In the genomic region with DNA sequence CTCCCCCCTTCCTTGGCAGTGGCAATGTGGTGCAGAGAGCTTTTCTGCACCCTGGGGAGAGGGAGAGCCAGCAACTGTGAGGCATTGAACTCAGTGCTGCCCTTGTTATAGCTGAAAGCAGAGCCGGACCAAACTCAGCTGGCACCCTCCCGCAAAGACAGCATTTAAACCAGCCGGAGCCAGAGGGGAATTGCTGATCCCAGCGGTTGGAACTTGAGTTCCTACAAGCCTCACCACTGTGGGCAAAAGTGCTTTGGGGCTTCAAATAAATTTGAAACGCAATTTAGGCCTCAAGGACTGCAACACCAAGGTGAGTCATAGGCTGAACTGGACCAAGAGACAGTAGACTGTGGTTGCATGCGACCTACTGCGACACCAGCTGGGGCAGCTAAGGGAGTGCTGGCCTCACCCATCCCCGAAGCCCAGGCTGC, we compare ENCODE assay signal across 15 cellular contexts.
A peak's percentile ranks its signal among the peaks of the same experiment; 100 is the strongest.
DNase-seq lines count a peak whose midpoint lies in the region; ATAC-seq and TF ChIP-seq lines count a peak whose summit lies in the region.
"Had no signal": no experiment of that assay in that cellular context is flagged by ENCODE, and none has a peak within 500 bp of the region (broad histone marks: within the 10 kb centered on the region; RNA-seq: fewer than 3 reads in every experiment).

No MANE protein-coding gene starts in this region.

- DNase-seq in AG08395 (ENCODE audit: low spot score) (peak; percentile 75), HK-2 (ENCODE audit: unreplicated experiment) (peak; percentile 6), SJCRH30 (peak; percentile 55 to 65), foreskin fibroblast (peak; percentile 81 to 92)
- no peak for DNase-seq in activated effector memory CD4-positive, alpha-beta T cell treated with Interleukin-2 at 50 U/mL for 16 hours
- DNase-seq: activated CD4-positive, alpha-beta T cell treated with anti-CD3 and anti-CD28 coated beads for 48 hours; AML-193; DMS79 treated with DMSO at 0.1 percent for 48 hours; mammary epithelial cell; NCI-H1417 treated with DMSO at 0.1 percent for 48 hours; T-cell had no signal

- no peak for ATAC-seq in HG03025 (IDR thresholded peaks at IDR 0.05; ENCODE audit: low FRiP score, unreplicated experiment)
- no peak for ATAC-seq in GM18502 (IDR thresholded peaks at IDR 0.05; ENCODE audit: poor library complexity, unreplicated experiment)
- ATAC-seq in HG03135 (IDR thresholded peaks at IDR 0.05; ENCODE audit: unreplicated experiment): no peak
- ATAC-seq: T-cell had no signal

- 0 out of 2 replicates have a peak overlapping the region, but pooled peaks have one; percentile 3 for H3K27ac ChIP-seq in SJCRH30
- H3K27ac ChIP-seq: vagina had no signal

- H3K36me3 ChIP-seq in SJCRH30: no peaks in the 10 kb centered on the region
- H3K36me3 ChIP-seq: vagina had no signal

- peaks cover 27% of the 10 kb centered on the region for H3K4me1 ChIP-seq in SJCRH30
- H3K4me1 ChIP-seq: vagina had no signal

- 0 out of 2 replicates have a peak, but pooled peaks cover 3% of the 10 kb centered on the region for H3K9me3 ChIP-seq in SJCRH30 (replicated peaks)
- H3K9me3 ChIP-seq: vagina had no signal

- no peaks in the 10 kb centered on the region for H3K27me3 ChIP-seq in SJCRH30
- H3K27me3 ChIP-seq: vagina had no signal

- H3K4me3 ChIP-seq in SJCRH30: no peak overlapping the region
- H3K4me3 ChIP-seq in foreskin fibroblast (ENCODE audit: low read depth in 1 of 2, low read length in 2 of 2): no peak overlapping the region
- H3K4me3 ChIP-seq: vagina had no signal

- TF ChIP-seq CTCF in foreskin fibroblast (IDR thresholded peaks at IDR 0.05; ENCODE audit: low read depth, low read length): no peak
